8 cellular contexts compared by ENCODE assay signal in the genomic region with DNA sequence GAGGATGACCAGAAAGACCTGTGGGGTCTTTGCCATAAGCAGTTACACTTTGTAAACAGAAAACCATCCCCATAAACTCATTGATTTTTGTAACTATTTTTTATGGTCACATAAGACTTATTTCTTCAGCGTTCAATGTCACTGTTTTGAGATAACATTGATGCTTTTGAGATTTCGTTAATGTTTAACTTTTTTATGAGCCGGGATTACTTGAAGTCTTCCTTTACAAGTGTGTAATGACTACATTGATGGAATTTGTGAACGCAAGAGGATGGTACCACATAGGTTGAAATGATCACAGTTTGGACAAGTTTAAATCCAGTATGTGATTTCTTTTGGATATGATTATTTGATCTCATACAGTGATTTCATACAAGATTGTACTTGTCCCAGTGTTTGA. TPM values are rescaled to one million over a fixed set of nuclear protein-coding genes. Genes with fewer than 3 reads are reported as not detected.
DNase-seq lines count a peak whose midpoint lies in the region; ATAC-seq and TF ChIP-seq lines count a peak whose summit lies in the region.

No MANE protein-coding gene starts in this region.

- H3K36me3 Mint-ChIP-seq in type B pancreatic cell, result peaks cover 19% of the 10 kb centered on the region

- peaks cover 10% of the 10 kb centered on the region for H3K4me1 ChIP-seq in cardiac muscle cell (ENCODE audit: low read depth)
- H3K4me1 ChIP-seq in ascending aorta, result peaks cover 0 to 6% of the 10 kb centered on the region in 2 donors
- H3K4me1 ChIP-seq in lower lobe of right lung, result peaks cover 42% of the 10 kb centered on the region

- no peak for TF ChIP-seq CTCF in cardiac muscle cell (IDR thresholded peaks at IDR 0.05; ENCODE audit: low read depth, low read length)
- no peak for TF ChIP-seq CTCF in ascending aorta (IDR thresholded peaks at IDR 0.05)
- TF ChIP-seq CTCF in lower lobe of right lung (IDR thresholded peaks at IDR 0.05), result no peak
- TF ChIP-seq CTCF in type B pancreatic cell (conservative IDR thresholded peaks at IDR 0.05), result no peak

- intact Hi-C loops in Right ventricle myocardium inferior (cut with DNase I), result loop anchor here (2.0 kb wide), 1 partner anchor 37 kb away; no protein-coding TSS in a partner anchor
- intact Hi-C loops in ascending aorta (cut with DNase I), result loop anchor here (10.0 kb wide), 1 partner anchor 211 kb away; no protein-coding TSS in a partner anchor
- intact Hi-C loops in lower lobe of right lung (cut with DNase I), result no loop called here

- no peak for DNase-seq in cardiac muscle cell (ENCODE audit: low read depth in 1 of 2, low spot score in 1 of 2)
- no peak for DNase-seq in Right ventricle myocardium inferior (ENCODE audit: missing footprints)
- DNase-seq in ascending aorta (ENCODE audit: low spot score in 2 of 2), result no peak
- no peak for DNase-seq in lower lobe of right lung
- DNase-seq in type B pancreatic cell (ENCODE audit: extremely low spot score, unreplicated experiment), result no peak
- DNase-seq in SHP77 treated with DMSO at 0.1 percent for 48 hours (lab: John Stamatoyannopoulos, UW), result no peak
- DNase-seq in A172 (ENCODE audit: low spot score), result no peak

- no peaks in the 10 kb centered on the region for H3K27me3 Mint-ChIP-seq in type B pancreatic cell

- H3K27ac ChIP-seq in cardiac muscle cell (no peak overlapping the region), ascending aorta (no peak overlapping the region), lower lobe of right lung (no peak overlapping the region)

- H3K4me1 Mint-ChIP-seq in type B pancreatic cell (ENCODE audit: unreplicated experiment), result peaks cover 38% of the 10 kb centered on the region

- ATAC-seq in Right ventricle myocardium inferior (no peak), lower lobe of right lung (no peak), HG03175 (IDR thresholded peaks at IDR 0.05; ENCODE audit: unreplicated experiment) (no peak)

- peak overlapping the region; percentile 90 for H3K4me3 Mint-ChIP-seq in type B pancreatic cell

- H3K27ac Mint-ChIP-seq in type B pancreatic cell, result peak overlapping the region; percentile 55

- no peaks in the 10 kb centered on the region for H3K9me3 Mint-ChIP-seq in type B pancreatic cell

- H3K9me3 ChIP-seq in cardiac muscle cell (ENCODE audit: low read depth) (no peaks in the 10 kb centered on the region), ascending aorta (no peaks in the 10 kb centered on the region), lower lobe of right lung (no peaks in the 10 kb centered on the region)

- H3K4me3 ChIP-seq in cardiac muscle cell, result peak overlapping the region; percentile 81
- peak overlapping the region; percentile 87 to 91 for H3K4me3 ChIP-seq in ascending aorta
- peak overlapping the region; percentile 84 for H3K4me3 ChIP-seq in lower lobe of right lung

- H3K27me3 ChIP-seq in cardiac muscle cell (no peaks in the 10 kb centered on the region), ascending aorta (no peaks in the 10 kb centered on the region), lower lobe of right lung (ENCODE audit: low read depth) (no peaks in the 10 kb centered on the region)

- H3K36me3 ChIP-seq in cardiac muscle cell, result no peaks in the 10 kb centered on the region
- no peaks in the 10 kb centered on the region for H3K36me3 ChIP-seq in ascending aorta
- no peaks in the 10 kb centered on the region for H3K36me3 ChIP-seq in lower lobe of right lung

RNA-seq across cellular contexts. Expression of a gene that starts 1.8 kb away (rescaled TPM):
- total RNA-seq in cardiac muscle cell (10.6 and 14.6 TPM in 2 replicates), Right ventricle myocardium inferior (10.7 TPM), ascending aorta (11.8 TPM), lower lobe of right lung (24.1 TPM), type B pancreatic cell (ENCODE audit: low replicate concordance) (77.8 and 93.3 TPM in 2 replicates)
- 7.1 and 7.3 TPM in 2 replicates for polyA plus RNA-seq in cardiac muscle cell
- 8.4 and 9.1 TPM in 2 replicates for total RNA-seq in A172 (2014; rRNA removed; shearing (Covaris generic))
